ENCODE assay signal across 19 cellular contexts in genomic region chr7:4692055-4692454, GRCh38. TPM values are rescaled to one million over a fixed set of nuclear protein-coding genes. Genes with fewer than 3 reads are reported as not detected.
DNase-seq lines count a peak whose midpoint lies in the region; ATAC-seq and TF ChIP-seq lines count a peak whose summit lies in the region.
"Had no signal": no experiment of that assay in that cellular context is flagged by ENCODE, and none has a peak within 500 bp of the region (broad histone marks: within the 10 kb centered on the region; RNA-seq: fewer than 3 reads in every experiment).

No MANE protein-coding gene starts in this region.

- H2AFZ ChIP-seq in GM23338 = no peak overlapping the region

- H3K9me3 ChIP-seq in left ventricle myocardium inferior (replicated peaks) (no peaks in the 10 kb centered on the region), gastrocnemius medialis (no peaks in the 10 kb centered on the region)
- H3K9me3 ChIP-seq: colonic mucosa, MG63 had no signal

- no peaks in the 10 kb centered on the region for H3K36me3 Mint-ChIP-seq in GM23338 (ENCODE audit: low read depth)
- H3K36me3 Mint-ChIP-seq: WTC11 had no signal

- no peaks in the 10 kb centered on the region for H3F3A ChIP-seq in GM23338 (replicated peaks; ENCODE audit: low read depth)

- H3K4me3 ChIP-seq in dorsolateral prefrontal cortex = peak overlapping the region in 8 of 59 donors; percentile 3 to 31 (median 18)
- H3K4me3 ChIP-seq in left ventricle myocardium inferior = no peak overlapping the region
- no peak overlapping the region for H3K4me3 ChIP-seq in gastrocnemius medialis
- no peak overlapping the region for H3K4me3 ChIP-seq in GM23338
- H3K4me3 ChIP-seq: colonic mucosa, MG63 had no signal

- H3K36me3 ChIP-seq in left ventricle myocardium inferior = no peaks in the 10 kb centered on the region
- H3K36me3 ChIP-seq in gastrocnemius medialis = no peaks in the 10 kb centered on the region
- no peaks in the 10 kb centered on the region for H3K36me3 ChIP-seq in GM23338 (ENCODE audit: insufficient read depth)
- H3K36me3 ChIP-seq: colonic mucosa had no signal

- H3K27me3 Mint-ChIP-seq in GM23338 (ENCODE audit: insufficient read depth, low read depth, poor library complexity) = no peaks in the 10 kb centered on the region
- H3K27me3 Mint-ChIP-seq: progenitor cell of endocrine pancreas, T-cell had no signal

- H3K27ac ChIP-seq in dorsolateral prefrontal cortex (peak overlapping the region in 37 of 59 donors; percentile 3 to 81 (median 43)), left ventricle myocardium inferior (replicated peaks) (peak overlapping the region; percentile 58), gastrocnemius medialis (peak overlapping the region in 3 of 4 donors; percentile 3 to 98 (median 32)), GM23338 (ENCODE audit: low read depth) (no peak overlapping the region)
- H3K27ac ChIP-seq: colonic mucosa, epithelial cell of prostate had no signal

- H3K9me3 Mint-ChIP-seq in GM23338 = no peaks in the 10 kb centered on the region
- H3K9me3 Mint-ChIP-seq: T-cell, WTC11 had no signal

- DNase-seq in EH (ENCODE audit: low read depth) (peak; percentile 17), dorsolateral prefrontal cortex (peak in 1 of 10 donors; percentile 56), left ventricle myocardium inferior (no peak), gastrocnemius medialis (no peak), GM23338 (ENCODE audit: low spot score) (no peak), UCSD-AML1 (lab: John Stamatoyannopoulos, UW; ENCODE audit: unreplicated experiment) (no peak), T1000 (lab: John Stamatoyannopoulos, UW) (no peak)
- DNase-seq in activated CD4-positive, alpha-beta T cell treated with anti-CD3 and anti-CD28 coated beads, Interleukin-2, amount 50 U/mL, for 1 hour = no peak
- DNase-seq: activated gamma-delta T cell; colonic mucosa; MG63; NCI-H1694; NCI-H345; NK-92 treated with Interleukin-12 subunit alpha and Interleukin-12 subunit beta, amount 100 ng/mL, for 24 hours; T-cell had no signal

- ATAC-seq in gastrocnemius medialis (no peak), GM23338 (no peak)
- ATAC-seq: left lobe of liver, T-cell, WTC11 had no signal

- intact Hi-C loops in dorsolateral prefrontal cortex (cut with DNase I) = no loop called here
- intact Hi-C loops in left ventricle myocardium inferior (cut with micrococcal nuclease) = no loop called here
- intact Hi-C loops in gastrocnemius medialis (cut with DNase I; ENCODE audit: low total_unique reads) = no loop called here

- H3K79me2 ChIP-seq in GM23338 (replicated peaks; ENCODE audit: insufficient read depth) = peaks cover 80% of the 10 kb centered on the region

- TF ChIP-seq CTCF in dorsolateral prefrontal cortex (IDR thresholded peaks at IDR 0.05 in 54 of 56, conservative IDR thresholded peaks at IDR 0.05 in 2 of 56; ENCODE audit: low read depth in 1 of 56, partially characterized antibody in 56 of 56) (no peak), left ventricle myocardium inferior (IDR thresholded peaks at IDR 0.05; ENCODE audit: borderline replicate concordance) (no peak), gastrocnemius medialis (IDR thresholded peaks at IDR 0.05 in 4 of 5, conservative IDR thresholded peaks at IDR 0.05 in 1 of 5) (no peak), GM23338 (conservative IDR thresholded peaks at IDR 0.05; ENCODE audit: low read depth in 2 of 2) (no peak)

- peaks cover 10% of the 10 kb centered on the region; the same call in 2 of the 3 replicates for H3K4me1 Mint-ChIP-seq in GM23338

- in situ Hi-C loops in gastrocnemius medialis (cut with MboI; ENCODE audit: low sequenced_read_pairs in 4 of 4) = loop anchor here in 1 of 4 donors (5.0 kb wide), 1 partner anchor 50 kb away; no protein-coding TSS in a partner anchor

- peaks cover 77% of the 10 kb centered on the region for H4K20me1 ChIP-seq in GM23338 (replicated peaks; ENCODE audit: insufficient read depth)

- H3K27ac Mint-ChIP-seq in GM23338 = no peak overlapping the region
- H3K27ac Mint-ChIP-seq: progenitor cell of endocrine pancreas, T-cell, WTC11 had no signal

- H3K4me2 ChIP-seq in GM23338 = no peak overlapping the region

- H3K27me3 ChIP-seq in dorsolateral prefrontal cortex = no peaks in the 10 kb centered on the region
- no peaks in the 10 kb centered on the region for H3K27me3 ChIP-seq in left ventricle myocardium inferior (ENCODE audit: low read depth)
- H3K27me3 ChIP-seq in gastrocnemius medialis = no peaks in the 10 kb centered on the region
- H3K27me3 ChIP-seq in GM23338 (ENCODE audit: insufficient read depth) = no peaks in the 10 kb centered on the region
- H3K27me3 ChIP-seq: colonic mucosa, MG63 had no signal

- H3K4me1 ChIP-seq in left ventricle myocardium inferior (peaks cover 84% of the 10 kb centered on the region), gastrocnemius medialis (peaks cover 59 to 75% of the 10 kb centered on the region in 2 donors), GM23338 (ENCODE audit: insufficient read depth) (no peaks in the 10 kb centered on the region)
- H3K4me1 ChIP-seq: colonic mucosa had no signal

- no peak for TF ChIP-seq POLR2A in gastrocnemius medialis (IDR thresholded peaks at IDR 0.05)

- H3K9me2 ChIP-seq in GM23338 (ENCODE audit: insufficient read depth) = no peaks in the 10 kb centered on the region

- no peak overlapping the region for H3K4me3 Mint-ChIP-seq in GM23338
- H3K4me3 Mint-ChIP-seq: T-cell, WTC11 had no signal

TF ChIP-seq in GM23338, 12 proteins besides CTCF, POLR2A, EP300 and RAD21 (continues in another document):
- no peak for TF ChIP-seq ETS1 (IDR thresholded peaks at IDR 0.05)
- TF ChIP-seq REST (IDR thresholded peaks at IDR 0.05; ENCODE audit: unreplicated experiment) = no peak
- TF ChIP-seq EZH2phosphoT487 (IDR thresholded peaks at IDR 0.05; ENCODE audit: unreplicated experiment) = no peak
- TF ChIP-seq ZNF331 (CRISPR knock-in tag; IDR thresholded peaks at IDR 0.05; ENCODE audit: low read depth) = no peak
- TF ChIP-seq CREB1 (CRISPR knock-in tag; IDR thresholded peaks at IDR 0.05; ENCODE audit: low read depth) = no peak
- TF ChIP-seq ZNF114 (CRISPR knock-in tag; IDR thresholded peaks at IDR 0.05) = no peak
- no peak for TF ChIP-seq POLR2AphosphoS5 (IDR thresholded peaks at IDR 0.05; ENCODE audit: low read depth)
- no peak for TF ChIP-seq STAT1 (IDR thresholded peaks at IDR 0.05; ENCODE audit: unreplicated experiment)
- no peak for TF ChIP-seq EZH2 (IDR thresholded peaks at IDR 0.05; ENCODE audit: low read depth, unreplicated experiment)
- TF ChIP-seq NANOG (IDR thresholded peaks at IDR 0.05; ENCODE audit: borderline replicate concordance) = no peak

RNA-seq across cellular contexts. Expression of gene FOXK1, which starts 10.0 kb away (rescaled TPM):
- total RNA-seq in dorsolateral prefrontal cortex (10 to 100 TPM; 45.2 to 88.6 (median 58.7) TPM), left ventricle myocardium inferior (18.3 TPM), gastrocnemius medialis (10 to 100 TPM in 3 of 4 donors, 1 to 10 TPM in 1; 9.8 to 43.6 (median 18.8) TPM)
- 12.7 and 13.9 TPM in 2 replicates for total RNA-seq in GM23338 (2014; rRNA removed; shearing (Covaris generic))
- 2.0 and 2.3 TPM in 2 replicates for polyA plus RNA-seq in GM23338 (2016; fragmentation: Nextera tagmentation; extraction: Ambion mirVana)
